ENCODE assay signal across 39 cellular contexts in the genomic region with DNA sequence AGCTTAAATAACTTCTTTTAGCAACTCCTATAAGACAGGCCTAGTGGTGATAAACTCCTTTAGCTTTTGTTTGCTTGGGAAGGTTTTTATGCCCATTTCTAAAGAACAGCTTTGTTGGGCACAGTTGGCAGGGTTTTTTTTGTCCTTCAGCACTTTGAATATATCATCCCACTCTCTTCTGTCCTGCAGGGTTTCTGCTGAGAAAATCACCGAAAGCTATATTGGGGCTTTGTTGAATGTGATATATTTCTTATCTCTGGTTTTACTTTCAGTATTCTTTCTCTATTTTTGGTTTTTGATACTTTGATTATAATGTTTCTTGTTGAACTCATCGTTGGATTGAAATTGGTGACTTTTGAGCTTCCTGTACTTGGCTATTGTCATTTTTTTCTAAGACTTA.
"Had no signal": no experiment of that assay in that cellular context is flagged by ENCODE, and none has a peak within 500 bp of the region (broad histone marks: within the 10 kb centered on the region; RNA-seq: fewer than 3 reads in every experiment).

No MANE protein-coding gene starts in this region.

- H3K27ac ChIP-seq: adrenal gland, ascending aorta, body of pancreas, brain microvascular endothelial cell, breast epithelium, cardiac muscle cell had no signal

- H3K36me3 Mint-ChIP-seq: activated naive CD4-positive, alpha-beta T cell treated with anti-CD3 and anti-CD28 coated beads, Interleukin-2, amount 10 ng/mL, durations not matched to agents 7 days and 5 days had no signal

- H3K27me3 Mint-ChIP-seq: activated naive CD4-positive, alpha-beta T cell treated with anti-CD3 and anti-CD28 coated beads, Interleukin-2, amount 10 ng/mL, durations not matched to agents 7 days and 5 days; activated naive CD4-positive, alpha-beta T cell treated with anti-CD3 and anti-CD28 coated beads, Interleukin-2, amount 50 U/mL, for 24 hours; activated naive CD8-positive, alpha-beta T cell; activated naive CD8-positive, alpha-beta T cell treated with anti-CD3 and anti-CD28 coated beads for 36 hours; activated naive CD8-positive, alpha-beta T cell treated with anti-CD3 and anti-CD28 coated beads, Interleukin-2, amount 10 ng/mL, durations not matched to agents 7 days and 5 days; activated naive CD8-positive, alpha-beta T cell treated with anti-CD3 and anti-CD28 coated beads, Interleukin-2, amount 50 U/mL, for 24 hours; activated T-cell treated with anti-CD3 and anti-CD28 coated beads, Interleukin-2, amount 50 U/mL, for 24 hours; activated T-helper 17 cell treated with anti-CD3 and anti-CD28 coated beads, Interleukin-2, amount 50 U/mL, for 72 hours; brain; central memory CD8-positive, alpha-beta T cell had no signal

- H3K9me3 ChIP-seq: adrenal gland, body of pancreas, breast epithelium had no signal

- H3K36me3 ChIP-seq: adrenal gland, brain microvascular endothelial cell, breast epithelium, cardiac muscle cell had no signal

- FAIRE-seq: astrocyte, bronchial epithelial cell had no signal

- H3K27ac Mint-ChIP-seq: activated naive CD4-positive, alpha-beta T cell treated with anti-CD3 and anti-CD28 coated beads for 36 hours; activated naive CD4-positive, alpha-beta T cell treated with anti-CD3 and anti-CD28 coated beads, Interleukin-2, amount 10 ng/mL, durations not matched to agents 7 days and 5 days; activated naive CD4-positive, alpha-beta T cell treated with anti-CD3 and anti-CD28 coated beads, Interleukin-2, amount 50 U/mL, for 24 hours; activated naive CD4-positive, alpha-beta T cell treated with anti-CD3 and anti-CD28 coated beads, Interleukin-2, amount 50 U/mL, for 72 hours; activated naive CD8-positive, alpha-beta T cell; activated naive CD8-positive, alpha-beta T cell treated with anti-CD3 and anti-CD28 coated beads for 36 hours; activated naive CD8-positive, alpha-beta T cell treated with anti-CD3 and anti-CD28 coated beads, Interleukin-2, amount 10 ng/mL, durations not matched to agents 7 days and 5 days; activated naive CD8-positive, alpha-beta T cell treated with anti-CD3 and anti-CD28 coated beads, Interleukin-2, amount 50 U/mL, for 24 hours; activated T-cell treated with anti-CD3 and anti-CD28 coated beads, Interleukin-2, amount 50 U/mL, for 24 hours; activated T-cell treated with anti-CD3 and anti-CD28 coated beads, Interleukin-2, amount 50 U/mL, for 72 hours; activated T-helper 1 cell treated with anti-CD3 and anti-CD28 coated beads, Interleukin-12 subunit alpha, Interleukin-12 subunit beta, Interleukin-2, Interleukin-4 antibody, amounts not matched to agents 30 ng/mL and 10 ng/mL and 1 ng/mL, durations not matched to agents 14 hours and 24 hours and 36 hours; activated T-helper 17 cell treated with anti-CD3 and anti-CD28 coated beads, Interleukin-2, amount 50 U/mL, for 72 hours; activated T-helper 2 cell treated with anti-CD3 and anti-CD28 coated beads, Interferon-gamma antibody, Interleukin-2, Interleukin-4, amounts not matched to agents 10 μg/mL and 5 μg/mL and 100 μg/mL, durations not matched to agents 14 hours and 24 hours and 36 hours; brain had no signal

- H3K4me3 Mint-ChIP-seq: activated naive CD4-positive, alpha-beta T cell treated with anti-CD3 and anti-CD28 coated beads for 36 hours; activated naive CD4-positive, alpha-beta T cell treated with anti-CD3 and anti-CD28 coated beads, Interleukin-2, amount 10 ng/mL, durations not matched to agents 7 days and 5 days; activated naive CD4-positive, alpha-beta T cell treated with anti-CD3 and anti-CD28 coated beads, Interleukin-2, amount 50 U/mL, for 24 hours; activated naive CD8-positive, alpha-beta T cell; activated naive CD8-positive, alpha-beta T cell treated with anti-CD3 and anti-CD28 coated beads for 36 hours; activated naive CD8-positive, alpha-beta T cell treated with anti-CD3 and anti-CD28 coated beads, Interleukin-2, amount 10 ng/mL, durations not matched to agents 7 days and 5 days; activated naive CD8-positive, alpha-beta T cell treated with anti-CD3 and anti-CD28 coated beads, Interleukin-2, amount 50 U/mL, for 24 hours; activated T-cell treated with anti-CD3 and anti-CD28 coated beads, Interleukin-2, amount 50 U/mL, for 24 hours; activated T-cell treated with anti-CD3 and anti-CD28 coated beads, Interleukin-2, amount 50 U/mL, for 4 hours; activated T-cell treated with anti-CD3 and anti-CD28 coated beads, Interleukin-2, amount 50 U/mL, for 72 hours; activated T-helper 1 cell treated with anti-CD3 and anti-CD28 coated beads, Interleukin-12 subunit alpha, Interleukin-12 subunit beta, Interleukin-2, Interleukin-4 antibody, amounts not matched to agents 30 ng/mL and 10 ng/mL and 1 ng/mL, durations not matched to agents 14 hours and 24 hours and 36 hours; activated T-helper 17 cell treated with anti-CD3 and anti-CD28 coated beads, Interleukin-2, amount 50 U/mL, for 72 hours; brain; central memory CD8-positive, alpha-beta T cell had no signal

- ATAC-seq: activated naive CD4-positive, alpha-beta T cell treated with anti-CD3 and anti-CD28 coated beads, Interleukin-2, amount 50 U/mL, for 72 hours; activated naive CD8-positive, alpha-beta T cell treated with anti-CD3 and anti-CD28 coated beads, Interleukin-2, amount 50 U/mL, for 24 hours; activated T-cell treated with anti-CD3 and anti-CD28 coated beads, Interleukin-2, amount 50 U/mL, for 4 hours; activated T-cell treated with anti-CD3 and anti-CD28 coated beads, Interleukin-2, amount 50 U/mL, for 72 hours; activated T-helper 17 cell treated with anti-CD3 and anti-CD28 coated beads, Interleukin-2, amount 50 U/mL, for 72 hours; body of pancreas had no signal

- H3K4me1 ChIP-seq: adrenal gland, ascending aorta, body of pancreas, breast epithelium had no signal

- DNase-seq: activated effector memory CD4-positive, alpha-beta T cell treated with anti-CD3 and anti-CD28 coated beads, Interleukin-2, amount 50 U/mL, for 16 hours; activated gamma-delta T cell; activated gamma-delta T cell treated with Interleukin-2 at 50 U/mL for 16 hours; activated naive CD4-positive, alpha-beta T cell; activated naive CD4-positive, alpha-beta T cell treated with anti-CD3 and anti-CD28 coated beads for 36 hours; activated naive CD4-positive, alpha-beta T cell treated with anti-CD3 and anti-CD28 coated beads, Interleukin-2, amount 10 ng/mL, durations not matched to agents 7 days and 5 days; activated naive CD4-positive, alpha-beta T cell treated with anti-CD3 and anti-CD28 coated beads, Interleukin-2, amount 50 U/mL, for 16 hours; activated naive CD4-positive, alpha-beta T cell treated with Interleukin-2 at 50 U/mL for 16 hours; activated naive CD8-positive, alpha-beta T cell treated with anti-CD3 and anti-CD28 coated beads for 36 hours; activated naive CD8-positive, alpha-beta T cell treated with anti-CD3 and anti-CD28 coated beads, Interleukin-2, amount 10 ng/mL, durations not matched to agents 7 days and 5 days; activated naive CD8-positive, alpha-beta T cell treated with anti-CD3 and anti-CD28 coated beads, Interleukin-2, amount 50 U/mL, for 24 hours; activated T-cell treated with anti-CD3 and anti-CD28 coated beads, Interleukin-2, amount 50 U/mL, for 1 hour; activated T-cell treated with anti-CD3 and anti-CD28 coated beads, Interleukin-2, amount 50 U/mL, for 24 hours; activated T-cell treated with anti-CD3 and anti-CD28 coated beads, Interleukin-2, amount 50 U/mL, for 4 hours; activated T-cell treated with anti-CD3 and anti-CD28 coated beads, Interleukin-2, amount 50 U/mL, for 48 hours; activated T-cell treated with anti-CD3 and anti-CD28 coated beads, Interleukin-2, amount 50 U/mL, for 72 hours; adrenal gland; amniotic stem cell; amygdala; anterior cingulate cortex; aorta; body of pancreas; brain microvascular endothelial cell; caudate nucleus; central memory CD4-positive, alpha-beta T cell; cerebellar nuclear complex had no signal

- H3K4me3 ChIP-seq: adrenal gland, ascending aorta, body of pancreas, breast epithelium, cardiac muscle cell had no signal

- H3K27me3 ChIP-seq: adrenal gland, ascending aorta, body of pancreas, brain microvascular endothelial cell, breast epithelium, cardiac muscle cell had no signal

- H3K4me1 Mint-ChIP-seq: activated naive CD4-positive, alpha-beta T cell treated with anti-CD3 and anti-CD28 coated beads, Interleukin-2, amount 10 ng/mL, durations not matched to agents 7 days and 5 days; activated naive CD8-positive, alpha-beta T cell treated with anti-CD3 and anti-CD28 coated beads, Interleukin-2, amount 10 ng/mL, durations not matched to agents 7 days and 5 days; activated naive CD8-positive, alpha-beta T cell treated with anti-CD3 and anti-CD28 coated beads, Interleukin-2, amount 50 U/mL, for 24 hours; activated T-helper 17 cell treated with anti-CD3 and anti-CD28 coated beads, Interleukin-2, amount 50 U/mL, for 72 hours; brain; central memory CD8-positive, alpha-beta T cell had no signal
